In genomic region chr1:228748431-228748830, GRCh38 we compare ENCODE assay signal across 25 cellular contexts. TPM values are rescaled to one million over a fixed set of nuclear protein-coding genes. Genes with fewer than 3 reads are reported as not detected.
DNase-seq lines count a peak whose midpoint lies in the region; ATAC-seq and TF ChIP-seq lines count a peak whose summit lies in the region.
"Had no signal": no experiment of that assay in that cellular context is flagged by ENCODE, and none has a peak within 500 bp of the region (broad histone marks: within the 10 kb centered on the region; RNA-seq: fewer than 3 reads in every experiment).

No MANE protein-coding gene starts in this region.

- H3K27ac ChIP-seq in hepatocyte (peak overlapping the region; percentile 42), aorta (ENCODE audit: low read depth in 1 of 2, low read length in 2 of 2) (no peak overlapping the region)
- H3K27ac ChIP-seq: breast epithelium, colonic mucosa, left lung, spleen, upper lobe of left lung had no signal

- 38% methylated on average over 3 of the region's 3 CpGs for WGBS in hepatocyte (ENCODE audit: low lambda C conversion rate, missing lambda C conversion rate)
- 60 to 86% methylated on average over 3 of the region's 3 CpGs for WGBS in aorta, 2 donors

- H2AFZ ChIP-seq in hepatocyte: no peak overlapping the region

- H3K27ac Mint-ChIP-seq in stimulated activated naive CD8-positive, alpha-beta T cell treated with anti-CD3 and anti-CD28 coated beads, Interleukin-15, amount 100 ng/mL, for 72 hours: no peak overlapping the region
- H3K27ac Mint-ChIP-seq: CD4-positive, alpha-beta T cell; naive B cell had no signal

- H3K4me2 ChIP-seq in hepatocyte: no peak overlapping the region

- H3K4me1 Mint-ChIP-seq in stimulated activated naive CD8-positive, alpha-beta T cell treated with anti-CD3 and anti-CD28 coated beads, Interleukin-15, amount 100 ng/mL, for 72 hours: no peaks in the 10 kb centered on the region
- H3K4me1 Mint-ChIP-seq: naive B cell had no signal

- H3K9me2 ChIP-seq in hepatocyte (replicated peaks; ENCODE audit: insufficient read depth): no peaks in the 10 kb centered on the region

- H4K20me1 ChIP-seq in hepatocyte (ENCODE audit: insufficient read depth, poor library complexity, severe bottlenecking): peaks cover 7% of the 10 kb centered on the region

- peak; percentile 69 for ATAC-seq in stimulated activated naive CD8-positive, alpha-beta T cell treated with anti-CD3 and anti-CD28 coated beads, Interleukin-15, amount 100 ng/mL, for 72 hours
- no peak for ATAC-seq in stimulated activated naive CD8-positive, alpha-beta T cell treated with anti-CD3 and anti-CD28 coated beads, Interleukin-15, Interleukin-2, amounts not matched to agents 100 U/mL and 50 U/mL, for 24 hours
- ATAC-seq in aorta (ENCODE audit: low FRiP score) (no peak), left lobe of liver (no peak)
- ATAC-seq: esophagus mucosa, HCT116, left lung, SK-N-SH treated with all-trans-retinoic acid at 6 μM for 48 hours had no signal

- peaks cover 4% of the 10 kb centered on the region for H3K79me2 ChIP-seq in hepatocyte

- no peaks in the 10 kb centered on the region for H3K27me3 ChIP-seq in hepatocyte
- no peaks in the 10 kb centered on the region for H3K27me3 ChIP-seq in aorta (ENCODE audit: control insufficient read depth in 1 of 2, insufficient read depth in 2 of 2, low read length in 1 of 2)
- H3K27me3 ChIP-seq: breast epithelium, colonic mucosa had no signal

- no peak for TF ChIP-seq CTCF in hepatocyte (IDR thresholded peaks at IDR 0.05; ENCODE audit: poor library complexity)

- H3K4me1 ChIP-seq in hepatocyte (ENCODE audit: insufficient read depth): no peaks in the 10 kb centered on the region
- H3K4me1 ChIP-seq in aorta (ENCODE audit: control insufficient read depth in 1 of 2, insufficient read depth in 2 of 2, low read length in 2 of 2): peaks cover 0 to 1% of the 10 kb centered on the region in 2 donors
- H3K4me1 ChIP-seq: breast epithelium, colonic mucosa, upper lobe of left lung had no signal

- H3K36me3 ChIP-seq in hepatocyte (replicated peaks; ENCODE audit: insufficient read depth, low read depth) (peaks cover 6% of the 10 kb centered on the region), aorta (ENCODE audit: control insufficient read depth in 1 of 2, insufficient read depth in 2 of 2, low read length in 1 of 2) (peaks cover 8 to 11% of the 10 kb centered on the region in 2 donors)
- H3K36me3 ChIP-seq: colonic mucosa had no signal

- H3K4me3 ChIP-seq in hepatocyte (no peak overlapping the region), aorta (ENCODE audit: low read length in 2 of 2) (no peak overlapping the region)
- H3K4me3 ChIP-seq: breast epithelium, colonic mucosa, left lung, spleen, upper lobe of left lung had no signal

- H3K9me3 ChIP-seq in hepatocyte (ENCODE audit: low read depth): no peaks in the 10 kb centered on the region
- no peaks in the 10 kb centered on the region for H3K9me3 ChIP-seq in aorta (ENCODE audit: control insufficient read depth, low read length)
- H3K9me3 ChIP-seq: breast epithelium, colonic mucosa, left lung, spleen, upper lobe of left lung had no signal

- intact Hi-C loops in aorta (cut with DNase I): no loop called here

- no peaks in the 10 kb centered on the region for H3K9me3 Mint-ChIP-seq in stimulated activated naive CD8-positive, alpha-beta T cell treated with anti-CD3 and anti-CD28 coated beads, Interleukin-15, amount 100 ng/mL, for 72 hours
- H3K9me3 Mint-ChIP-seq: CD4-positive, alpha-beta T cell; naive B cell had no signal

- no peak overlapping the region for H3K4me3 Mint-ChIP-seq in stimulated activated naive CD8-positive, alpha-beta T cell treated with anti-CD3 and anti-CD28 coated beads, Interleukin-15, amount 100 ng/mL, for 72 hours
- H3K4me3 Mint-ChIP-seq: CD4-positive, alpha-beta T cell; naive B cell had no signal

- DNase-seq in activated CD4-positive, alpha-beta T cell treated with anti-CD3 and anti-CD28 coated beads for 48 hours: peak; percentile 31
- no peak for DNase-seq in activated CD4-positive, alpha-beta T cell treated with anti-CD3 and anti-CD28 coated beads, Interleukin-2, amount 50 U/mL, for 4 hours
- peak in 1 of 2 donors; percentile 15 for DNase-seq in stimulated activated naive CD8-positive, alpha-beta T cell treated with anti-CD3 and anti-CD28 coated beads, Interleukin-15, amount 100 ng/mL, for 72 hours
- no peak for DNase-seq in stimulated activated naive CD8-positive, alpha-beta T cell treated with anti-CD3 and anti-CD28 coated beads, Interleukin-15, Interleukin-2, amounts not matched to agents 100 U/mL and 50 U/mL, for 24 hours
- DNase-seq in hepatocyte (ENCODE audit: low spot score) (peak; percentile 39), aorta (no peak), left lobe of liver (ENCODE audit: low spot score) (no peak), kidney tubule cell (ENCODE audit: low spot score) (no peak)
- DNase-seq: 8988T; amniotic stem cell; CD4-positive, alpha-beta T cell; colonic mucosa; GF-D8; IMR-90; left lung; naive B cell; NCI-H1105; NCI-H2029; spleen; T1000; upper lobe of left lung had no signal

- H3K27me3 Mint-ChIP-seq in stimulated activated naive CD8-positive, alpha-beta T cell treated with anti-CD3 and anti-CD28 coated beads, Interleukin-15, amount 100 ng/mL, for 72 hours: peaks cover 3% of the 10 kb centered on the region
- H3K27me3 Mint-ChIP-seq: CD4-positive, alpha-beta T cell had no signal

RNA-seq across cellular contexts. Expression of gene RHOU, which starts 13.2 kb away (rescaled TPM):
- 122 and 124 TPM in 2 replicates for total RNA-seq in hepatocyte
- polyA plus RNA-seq in hepatocyte: 70.5 and 72.5 TPM in 2 replicates
- 10 to 100 TPM; 30.3 to 32.5 TPM for total RNA-seq in aorta
- 10 to 100 TPM; 15.4 to 37.3 TPM for polyA plus RNA-seq in aorta
- total RNA-seq in left lobe of liver: 19.7 TPM

Comparison
In these comparisons a context has a peak if more than half of its experiments do, and no peak if none do; other contexts are left out.
1. DNase-seq: peak in activated CD4-positive, alpha-beta T cell treated with anti-CD3 and anti-CD28 coated beads for 48 hours (single experiment) and hepatocyte (single experiment); none in activated CD4-positive, alpha-beta T cell treated with anti-CD3 and anti-CD28 coated beads, Interleukin-2, amount 50 U/mL, for 4 hours (0 of 2), stimulated activated naive CD8-positive, alpha-beta T cell treated with anti-CD3 and anti-CD28 coated beads, Interleukin-15, Interleukin-2, amounts not matched to agents 100 U/mL and 50 U/mL, for 24 hours (single experiment), aorta (0 of 2), left lobe of liver (single experiment) and kidney tubule cell (single experiment).